ENCODE assay signal across 14 cellular contexts in the genomic region with DNA sequence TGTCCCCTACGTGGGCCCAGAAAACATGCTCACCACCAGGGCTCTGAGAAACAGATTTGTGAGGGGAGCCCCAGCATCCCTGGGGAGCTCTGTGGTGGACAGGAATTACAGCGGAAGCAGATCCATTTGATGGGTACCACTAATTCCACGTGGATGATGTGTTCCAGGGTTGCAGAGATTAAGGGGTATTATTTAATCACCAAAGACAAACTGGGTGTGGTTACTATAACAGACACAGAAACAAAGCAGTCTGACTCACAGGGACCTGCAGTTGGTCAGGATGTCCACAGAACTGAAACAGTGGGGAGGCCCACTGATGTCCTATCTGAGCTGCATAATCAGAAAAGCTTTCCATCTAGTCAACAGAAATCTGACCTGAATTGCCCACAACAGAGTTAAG.
DNase-seq lines count a peak whose midpoint lies in the region; ATAC-seq, FAIRE-seq and TF ChIP-seq lines count a peak whose summit lies in the region.
"Had no signal": no experiment of that assay in that cellular context is flagged by ENCODE, and none has a peak within 500 bp of the region (broad histone marks: within the 10 kb centered on the region; RNA-seq: fewer than 3 reads in every experiment).

No MANE protein-coding gene starts in this region.

- H3K27ac ChIP-seq in coronary artery (no peak overlapping the region), HepG2 (ENCODE audit: extremely low read length, insufficient read depth, low read length) (no peak overlapping the region), substantia nigra (ENCODE audit: low read depth, low read length, poor library complexity, severe bottlenecking) (no peak overlapping the region)
- H3K27ac ChIP-seq: esophagus muscularis mucosa, skin epidermis, tibial artery had no signal

- TF ChIP-seq CTCF in coronary artery (IDR thresholded peaks at IDR 0.05) (no peak), HepG2 (CRISPR knock-in tag; IDR thresholded peaks at IDR 0.05) (no peak)

- FAIRE-seq in HepG2 (lab: Jason Lieb, UNC): no peak

- no TSS peak for BruUV-seq in HepG2 (replicated peaks; lab: Mats Ljungman, UMichigan)

- POLR2A ChIA-PET in HepG2 (lab: Yijun Ruan, JAX): interaction anchor here (1.3 to 4.0 kb wide), 2 partner anchors 38 to 115 kb away, joined by 4 to 34 read pairs; a partner anchor contains a TSS

- ATAC-seq in HepG2: no peak
- ATAC-seq: activated CD4-positive, CD25-positive, alpha-beta regulatory T cell treated with anti-CD3 and anti-CD28 coated beads, Interleukin-2, amount 50 U/mL, for 24 hours; left lobe of liver had no signal

- no peaks in the 10 kb centered on the region for H3K9me3 ChIP-seq in HepG2 (ENCODE audit: low read length)
- H3K9me3 ChIP-seq: esophagus muscularis mucosa, tibial artery had no signal

- H2AFZ ChIP-seq in HepG2 (ENCODE audit: low read length): no peak overlapping the region

- no peaks in the 10 kb centered on the region for H3K36me3 ChIP-seq in HepG2 (replicated peaks in 1 of 2; ENCODE audit: control insufficient read depth in 1 of 2, insufficient read depth in 2 of 2, low read length in 2 of 2)
- H3K36me3 ChIP-seq: esophagus muscularis mucosa, tibial artery had no signal

- CTCF ChIA-PET in HepG2 (lab: Yijun Ruan, JAX; ENCODE audit: low intra/inter-chr PET ratio, low total read pairs): no interaction called here

- intact Hi-C loops in HepG2 (cut with micrococcal nuclease; ENCODE audit: unreplicated experiment): no loop called here

- TF ChIP-seq EP300 in HepG2 (IDR thresholded peaks at IDR 0.05; ENCODE audit: low read depth in 2 of 2, low read length in 2 of 2): no peak
- TF ChIP-seq EP300 in HepG2 (CRISPR knock-in tag; IDR thresholded peaks at IDR 0.05; ENCODE audit: borderline replicate concordance): no peak

- H4K20me1 ChIP-seq in HepG2 (ENCODE audit: insufficient read depth, low read length): no peaks in the 10 kb centered on the region

- in situ Hi-C loops in HepG2 (cut with HindIII; ENCODE audit: extremely low pct_ligation_motif_present, low pct_unique_long_range_greater_than_20kb): loop anchor here (5.0 kb wide), 1 partner anchor 41 kb away; no protein-coding TSS in a partner anchor

- no peak for TF ChIP-seq RAD21 in HepG2 (CRISPR knock-in tag; IDR thresholded peaks at IDR 0.05)

- peak; percentile 51 for DNase-seq in EL
- DNase-seq in NCI-H69 (lab: John Stamatoyannopoulos, UW): peak; percentile 24
- DNase-seq in coronary artery (ENCODE audit: low spot score): peak; percentile 22
- DNase-seq in skeletal muscle cell (ENCODE audit: low read depth): peak; percentile 23
- DNase-seq in putamen (ENCODE audit: low spot score): no peak
- DNase-seq in HepG2 (ENCODE audit: low spot score): no peak
- DNase-seq in substantia nigra (lab: John Stamatoyannopoulos, UW): no peak
- DNase-seq: NCI-H2227 treated with DMSO at 0.1 percent for 48 hours, SIG-M5, tibial artery had no signal

- peaks cover 39% of the 10 kb centered on the region for H3K4me1 ChIP-seq in HepG2 (ENCODE audit: insufficient read depth, low read length)
- H3K4me1 ChIP-seq: esophagus muscularis mucosa, tibial artery had no signal

- H3K4me2 ChIP-seq in HepG2 (ENCODE audit: low read depth, low read length): no peak overlapping the region

- no peak overlapping the region for H3K9ac ChIP-seq in HepG2 (ENCODE audit: insufficient read depth, low read depth, low read length)

- no peak for TF ChIP-seq POLR2A in HepG2 (IDR thresholded peaks at IDR 0.05; ENCODE audit: insufficient read depth in 1 of 2, low read depth in 2 of 2, low read length in 2 of 2)

- no peak overlapping the region for H3K4me3 ChIP-seq in coronary artery
- H3K4me3 ChIP-seq in skeletal muscle cell (ENCODE audit: low read depth, low read length): no peak overlapping the region
- no peak overlapping the region; a peak in 1 of 6 replicates for H3K4me3 ChIP-seq in HepG2 (replicated peaks in 1 of 3; ENCODE audit: insufficient read depth in 1 of 3, low read depth in 2 of 3, low read length in 3 of 3)
- H3K4me3 ChIP-seq: esophagus muscularis mucosa, skin epidermis, tibial artery had no signal

- WGBS in HepG2 (ENCODE audit: low lambda C conversion rate): 67% methylated on average over 2 of the region's 3 CpGs

- no peaks in the 10 kb centered on the region for H3K27me3 ChIP-seq in HepG2 (ENCODE audit: control insufficient read depth in 1 of 2, insufficient read depth in 2 of 2, low read length in 2 of 2)
- H3K27me3 ChIP-seq: tibial artery had no signal

- no peaks in the 10 kb centered on the region for H3K79me2 ChIP-seq in HepG2 (ENCODE audit: insufficient read depth, low read length)

TF ChIP-seq in HepG2, 621 proteins besides CTCF, POLR2A, EP300 and RAD21:
- no peak for TF ChIP-seq TBX3 (IDR thresholded peaks at IDR 0.05; ENCODE audit: borderline replicate concordance)
- TF ChIP-seq FIP1L1 (IDR thresholded peaks at IDR 0.05; ENCODE audit: borderline replicate concordance, insufficient read depth, low read depth, low read length): no peak
- TF ChIP-seq, protein P1, sequence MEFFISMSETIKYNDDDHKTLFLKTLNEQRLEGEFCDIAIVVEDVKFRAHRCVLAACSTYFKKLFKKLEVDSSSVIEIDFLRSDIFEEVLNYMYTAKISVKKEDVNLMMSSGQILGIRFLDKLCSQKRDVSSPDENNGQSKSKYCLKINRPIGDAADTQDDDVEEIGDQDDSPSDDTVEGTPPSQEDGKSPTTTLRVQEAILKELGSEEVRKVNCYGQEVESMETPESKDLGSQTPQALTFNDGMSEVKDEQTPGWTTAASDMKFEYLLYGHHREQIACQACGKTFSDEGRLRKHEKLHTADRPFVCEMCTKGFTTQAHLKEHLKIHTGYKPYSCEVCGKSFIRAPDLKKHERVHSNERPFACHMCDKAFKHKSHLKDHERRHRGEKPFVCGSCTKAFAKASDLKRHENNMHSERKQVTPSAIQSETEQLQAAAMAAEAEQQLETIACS (CRISPR knock-in tag; IDR thresholded peaks at IDR 0.05): no peak
- TF ChIP-seq ZNF282 (IDR thresholded peaks at IDR 0.05; ENCODE audit: partially characterized antibody): no peak
- no peak for TF ChIP-seq NFATC3 (CRISPR knock-in tag; IDR thresholded peaks at IDR 0.05)
- TF ChIP-seq GATA4 (IDR thresholded peaks at IDR 0.05; ENCODE audit: borderline replicate concordance, low read depth): no peak
- TF ChIP-seq FOXA1 (IDR thresholded peaks at IDR 0.05): no peak
- TF ChIP-seq FOXA1 (CRISPR knock-in tag; IDR thresholded peaks at IDR 0.05): no peak
- TF ChIP-seq, protein P2, sequence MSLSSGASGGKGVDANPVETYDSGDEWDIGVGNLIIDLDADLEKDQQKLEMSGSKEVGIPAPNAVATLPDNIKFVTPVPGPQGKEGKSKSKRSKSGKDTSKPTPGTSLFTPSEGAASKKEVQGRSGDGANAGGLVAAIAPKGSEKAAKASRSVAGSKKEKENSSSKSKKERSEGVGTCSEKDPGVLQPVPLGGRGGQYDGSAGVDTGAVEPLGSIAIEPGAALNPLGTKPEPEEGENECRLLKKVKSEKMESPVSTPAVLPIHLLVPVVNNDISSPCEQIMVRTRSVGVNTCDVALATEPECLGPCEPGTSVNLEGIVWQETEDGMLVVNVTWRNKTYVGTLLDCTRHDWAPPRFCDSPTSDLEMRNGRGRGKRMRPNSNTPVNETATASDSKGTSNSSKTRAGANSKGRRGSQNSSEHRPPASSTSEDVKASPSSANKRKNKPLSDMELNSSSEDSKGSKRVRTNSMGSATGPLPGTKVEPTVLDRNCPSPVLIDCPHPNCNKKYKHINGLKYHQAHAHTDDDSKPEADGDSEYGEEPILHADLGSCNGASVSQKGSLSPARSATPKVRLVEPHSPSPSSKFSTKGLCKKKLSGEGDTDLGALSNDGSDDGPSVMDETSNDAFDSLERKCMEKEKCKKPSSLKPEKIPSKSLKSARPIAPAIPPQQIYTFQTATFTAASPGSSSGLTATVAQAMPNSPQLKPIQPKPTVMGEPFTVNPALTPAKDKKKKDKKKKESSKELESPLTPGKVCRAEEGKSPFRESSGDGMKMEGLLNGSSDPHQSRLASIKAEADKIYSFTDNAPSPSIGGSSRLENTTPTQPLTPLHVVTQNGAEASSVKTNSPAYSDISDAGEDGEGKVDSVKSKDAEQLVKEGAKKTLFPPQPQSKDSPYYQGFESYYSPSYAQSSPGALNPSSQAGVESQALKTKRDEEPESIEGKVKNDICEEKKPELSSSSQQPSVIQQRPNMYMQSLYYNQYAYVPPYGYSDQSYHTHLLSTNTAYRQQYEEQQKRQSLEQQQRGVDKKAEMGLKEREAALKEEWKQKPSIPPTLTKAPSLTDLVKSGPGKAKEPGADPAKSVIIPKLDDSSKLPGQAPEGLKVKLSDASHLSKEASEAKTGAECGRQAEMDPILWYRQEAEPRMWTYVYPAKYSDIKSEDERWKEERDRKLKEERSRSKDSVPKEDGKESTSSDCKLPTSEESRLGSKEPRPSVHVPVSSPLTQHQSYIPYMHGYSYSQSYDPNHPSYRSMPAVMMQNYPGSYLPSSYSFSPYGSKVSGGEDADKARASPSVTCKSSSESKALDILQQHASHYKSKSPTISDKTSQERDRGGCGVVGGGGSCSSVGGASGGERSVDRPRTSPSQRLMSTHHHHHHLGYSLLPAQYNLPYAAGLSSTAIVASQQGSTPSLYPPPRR (CRISPR knock-in tag; IDR thresholded peaks at IDR 0.05; ENCODE audit: borderline replicate concordance): no peak

Comparison
In these comparisons a context has a peak if more than half of its experiments do, and no peak if none do; other contexts are left out.
1. DNase-seq: peak in EL (single experiment), NCI-H69 (single experiment), coronary artery (single experiment) and skeletal muscle cell (single experiment); none in putamen (single experiment), HepG2 (single experiment) and substantia nigra (0 of 49).